Comparison of ENCODE assay signal across 14 cellular contexts in genomic region chr2:196241175-196241574, GRCh38.
DNase-seq lines count a peak whose midpoint lies in the region; ATAC-seq, FAIRE-seq and TF ChIP-seq lines count a peak whose summit lies in the region.
"Had no signal": no experiment of that assay in that cellular context is flagged by ENCODE, and none has a peak within 500 bp of the region (broad histone marks: within the 10 kb centered on the region; RNA-seq: fewer than 3 reads in every experiment).

No MANE protein-coding gene starts in this region.

- peaks cover 46% of the 10 kb centered on the region for H3K4me1 Mint-ChIP-seq in chondrocyte (ENCODE audit: low read depth)
- H3K4me1 Mint-ChIP-seq: brain had no signal

- TF ChIP-seq CTCF in DOHH2 (IDR thresholded peaks at IDR 0.05; ENCODE audit: low read depth, low read length, poor library complexity, severe bottlenecking) (peak; percentile 54), GM12878 (IDR thresholded peaks at IDR 0.05 in 2 of 3, conservative IDR thresholded peaks at IDR 0.05 in 1 of 3; ENCODE audit: control insufficient read depth in 2 of 3, extremely low read depth in 1 of 3, insufficient read depth in 1 of 3, low read depth in 3 of 3, low read length in 3 of 3) (peak in 1 of 3 experiments; percentile 1; a peak in 1 of 6 replicates), parathyroid adenoma (IDR thresholded peaks at IDR 0.05) (no peak), ovary (IDR thresholded peaks at IDR 0.05) (no peak), chondrocyte (IDR thresholded peaks at IDR 0.05) (no peak)

- CTCF ChIA-PET in GM12878 (lab: Yijun Ruan, JAX), result interaction anchor here (0.6 to 4.7 kb wide), 20 partner anchors 9 to 215 kb away, joined by 3 to 45 read pairs (median 6); no protein-coding TSS in a partner anchor

- no peaks in the 10 kb centered on the region for H3K27me3 Mint-ChIP-seq in chondrocyte (ENCODE audit: low read depth)

- peaks cover 67% of the 10 kb centered on the region for H3K4me1 ChIP-seq in DOHH2 (ENCODE audit: control insufficient read depth, low read length)
- peaks cover 36% of the 10 kb centered on the region for H3K4me1 ChIP-seq in GM12878 (ENCODE audit: control insufficient read depth, insufficient read depth, low read length)
- H3K4me1 ChIP-seq in parathyroid adenoma, result no peaks in the 10 kb centered on the region
- H3K4me1 ChIP-seq in ovary (ENCODE audit: insufficient read depth), result no peaks in the 10 kb centered on the region

- POLR2A ChIA-PET in GM12878 (lab: Charles Lee), result interaction anchor here (1.0 to 4.2 kb wide), 15 partner anchors 11 to 162 kb away, joined by 3 to 20 read pairs (median 5); no protein-coding TSS in a partner anchor

- peaks cover 2% of the 10 kb centered on the region for H3K9me3 Mint-ChIP-seq in chondrocyte (ENCODE audit: low read depth)

- H3K4me2 ChIP-seq in DOHH2 (ENCODE audit: low read length) (peak overlapping the region; percentile 68), GM12878 (ENCODE audit: control insufficient read depth, insufficient read depth) (peak overlapping the region; percentile 15; the same call in 1 of the 2 replicates), parathyroid adenoma (ENCODE audit: low read length) (no peak overlapping the region)

- 34% methylated on average over 3 of the region's 3 CpGs for WGBS in GM12878 (ENCODE audit: insufficient coverage, insufficient replicate concordance, low lambda C conversion rate, missing lambda C conversion rate)
- 86 to 94% (median 93%) methylated on average over 3 of the region's 3 CpGs for WGBS in ovary, 3 donors

- H3K9me2 ChIP-seq in DOHH2 (replicated peaks; ENCODE audit: control insufficient read depth, low read length), result no peaks in the 10 kb centered on the region

- peak; percentile 42 for ATAC-seq in GM12878

- H3K4me3 Mint-ChIP-seq in chondrocyte (ENCODE audit: unreplicated experiment), result no peak overlapping the region
- H3K4me3 Mint-ChIP-seq: brain had no signal

- BruUV-seq in GM12878 (replicated peaks; lab: Mats Ljungman, UMichigan), result no TSS peak

- H3K36me3 ChIP-seq in DOHH2 (ENCODE audit: control insufficient read depth, low read length) (peaks cover 10% of the 10 kb centered on the region), KOPT-K1 (ENCODE audit: insufficient read depth, low read length) (no peaks in the 10 kb centered on the region), GM12878 (ENCODE audit: control insufficient read depth in 2 of 2, insufficient read depth in 2 of 2, low read length in 1 of 2) (peaks cover 0 to 5% of the 10 kb centered on the region in 2 experiments; a peak in 1 of 4 replicates), parathyroid adenoma (ENCODE audit: control insufficient read depth, insufficient read depth, low read length) (no peaks in the 10 kb centered on the region), ovary (no peaks in the 10 kb centered on the region)

- TF ChIP-seq EP300 in GM12878 (IDR thresholded peaks at IDR 0.05; ENCODE audit: borderline replicate concordance in 1 of 2, control insufficient read depth in 1 of 2, low read depth in 2 of 2, low read length in 2 of 2), result no peak
- no peak for TF ChIP-seq EP300 in ovary (IDR thresholded peaks at IDR 0.05)

- H2AFZ ChIP-seq in GM12878 (ENCODE audit: control insufficient read depth, low read depth, low read length) (peak overlapping the region; percentile 46), parathyroid adenoma (no peak overlapping the region)

- TF ChIP-seq POLR2A in GM12878 (IDR thresholded peaks at IDR 0.05; ENCODE audit: low read depth, low read length) (no peak), ovary (IDR thresholded peaks at IDR 0.05) (no peak)

- DNase-seq in GM12878 (ENCODE audit: low read depth, low spot score) (no peak), NCI-H1436 (lab: John Stamatoyannopoulos, UW) (no peak), ovary (no peak), chondrocyte (ENCODE audit: low spot score) (no peak), islet precursor cell (no peak)
- DNase-seq: activated CD4-positive, alpha-beta T cell treated with anti-CD3 and anti-CD28 coated beads, Interleukin-2, amount 50 U/mL, for 4 hours; KG1; kidney glomerular epithelial cell; NCI-H226; SIG-M5 had no signal

- H3K9ac ChIP-seq in GM12878 (ENCODE audit: control insufficient read depth, insufficient read depth, low read length), result 0 out of 2 replicates have a peak overlapping the region, but pooled peaks have one; percentile 10
- no peak overlapping the region for H3K9ac ChIP-seq in parathyroid adenoma

- no peaks in the 10 kb centered on the region for H3K79me2 ChIP-seq in DOHH2 (ENCODE audit: control insufficient read depth, low read length)
- no peaks in the 10 kb centered on the region for H3K79me2 ChIP-seq in GM12878 (ENCODE audit: control insufficient read depth, insufficient read depth, low read length)
- no peaks in the 10 kb centered on the region for H3K79me2 ChIP-seq in parathyroid adenoma

- FAIRE-seq in GM12878 (lab: Jason Lieb, UNC), result no peak

- H3K9me3 ChIP-seq in DOHH2 (ENCODE audit: control insufficient read depth, insufficient read depth, low read length), result peaks cover 5% of the 10 kb centered on the region
- H3K9me3 ChIP-seq in KOPT-K1 (ENCODE audit: insufficient read depth, low read length, poor library complexity, severe bottlenecking), result peaks cover 8% of the 10 kb centered on the region
- H3K9me3 ChIP-seq in GM12878 (replicated peaks; ENCODE audit: control insufficient read depth, insufficient read depth, low read length), result peaks cover 1% of the 10 kb centered on the region; the same call in 1 of the 3 replicates
- H3K9me3 ChIP-seq in parathyroid adenoma (ENCODE audit: control insufficient read depth, low read length), result no peaks in the 10 kb centered on the region
- no peaks in the 10 kb centered on the region for H3K9me3 ChIP-seq in ovary

- H3K4me3 ChIP-seq in DOHH2 (ENCODE audit: low read length) (peak overlapping the region; percentile 58), GM12878 (no peak overlapping the region), parathyroid adenoma (ENCODE audit: low read depth, low read length) (no peak overlapping the region), ovary (no peak overlapping the region)

- peaks cover 15% of the 10 kb centered on the region for H3K36me3 Mint-ChIP-seq in chondrocyte (ENCODE audit: low read depth)

- H3K27me3 ChIP-seq in DOHH2 (ENCODE audit: control insufficient read depth, low read length) (no peaks in the 10 kb centered on the region), GM12878 (replicated peaks in 1 of 2; ENCODE audit: control insufficient read depth in 2 of 2, insufficient read depth in 2 of 2, low read length in 1 of 2) (no peaks in the 10 kb centered on the region), parathyroid adenoma (ENCODE audit: control insufficient read depth, insufficient read depth, low read length) (no peaks in the 10 kb centered on the region), ovary (no peaks in the 10 kb centered on the region)

- in situ Hi-C loops in GM12878 (cut with MboI), result no loop called here

- H3F3A ChIP-seq in DOHH2 (ENCODE audit: control insufficient read depth, insufficient read depth), result peaks cover 32% of the 10 kb centered on the region

- peak overlapping the region; percentile 93 for H3K27ac ChIP-seq in DOHH2 (ENCODE audit: low read depth, low read length)
- H3K27ac ChIP-seq in KOPT-K1 (ENCODE audit: low read depth, low read length, poor library complexity, severe bottlenecking), result peak overlapping the region; percentile 76
- H3K27ac ChIP-seq in GM12878 (ENCODE audit: control insufficient read depth, insufficient read depth), result peak overlapping the region; percentile 84
- H3K27ac ChIP-seq in parathyroid adenoma, result peak overlapping the region; percentile 13
- no peak overlapping the region for H3K27ac ChIP-seq in ovary

- TF ChIP-seq RAD21 in GM12878 (IDR thresholded peaks at IDR 0.05; ENCODE audit: insufficient read depth, low read depth, low read length), result no peak

- no peaks in the 10 kb centered on the region for H4K20me1 ChIP-seq in DOHH2 (ENCODE audit: control insufficient read depth, insufficient read depth, low read depth, low read length)
- no peaks in the 10 kb centered on the region for H4K20me1 ChIP-seq in GM12878 (ENCODE audit: control insufficient read depth, insufficient read depth)

- SMC1A ChIA-PET in GM12878 (lab: Charles Lee; ENCODE audit: uncharacterized antibody, unreplicated experiment), result interaction anchor here (0.9 to 12.1 kb wide), 31 partner anchors 8 to 213 kb away, joined by 3 to 143 read pairs (median 5); partner anchors contain the start of gene STK17B

- no peak overlapping the region for H3K27ac Mint-ChIP-seq in chondrocyte (ENCODE audit: unreplicated experiment)

- RAD21 ChIA-PET in GM12878 (lab: Charles Lee; ENCODE audit: unreplicated experiment), result interaction anchor here (0.9 to 9.0 kb wide), 25 partner anchors 8 to 172 kb away, joined by 3 to 102 read pairs (median 6); partner anchors contain the start of gene DNAH7

- intact Hi-C loops in GM12878 (cut with micrococcal nuclease; ENCODE audit: unreplicated experiment), result loop anchor here (2.0 to 10.0 kb wide), 5 partner anchors 28 to 706 kb away; partner anchors contain the start of gene SLC39A10
- intact Hi-C loops in ovary (cut with DNase I), result no loop called here

TF ChIP-seq in GM12878, 131 proteins besides CTCF, POLR2A, EP300 and RAD21:
- TF ChIP-seq HDGF (IDR thresholded peaks at IDR 0.05) (peak; percentile 23; the same call in 1 of the 2 replicates), EED (IDR thresholded peaks at IDR 0.05; ENCODE audit: low read depth) (no peak), SUZ12 (IDR thresholded peaks at IDR 0.05; ENCODE audit: unreplicated experiment) (no peak)

Comparison
In these comparisons a context has a peak if more than half of its experiments do, and no peak if none do; other contexts are left out.
1. H3K27ac ChIP-seq: peak in DOHH2 (single experiment), KOPT-K1 (single experiment), GM12878 (single experiment) and parathyroid adenoma (single experiment); none in ovary (0 of 2).